Comparison of ENCODE assay signal across 1 cellular context in the genomic region with DNA sequence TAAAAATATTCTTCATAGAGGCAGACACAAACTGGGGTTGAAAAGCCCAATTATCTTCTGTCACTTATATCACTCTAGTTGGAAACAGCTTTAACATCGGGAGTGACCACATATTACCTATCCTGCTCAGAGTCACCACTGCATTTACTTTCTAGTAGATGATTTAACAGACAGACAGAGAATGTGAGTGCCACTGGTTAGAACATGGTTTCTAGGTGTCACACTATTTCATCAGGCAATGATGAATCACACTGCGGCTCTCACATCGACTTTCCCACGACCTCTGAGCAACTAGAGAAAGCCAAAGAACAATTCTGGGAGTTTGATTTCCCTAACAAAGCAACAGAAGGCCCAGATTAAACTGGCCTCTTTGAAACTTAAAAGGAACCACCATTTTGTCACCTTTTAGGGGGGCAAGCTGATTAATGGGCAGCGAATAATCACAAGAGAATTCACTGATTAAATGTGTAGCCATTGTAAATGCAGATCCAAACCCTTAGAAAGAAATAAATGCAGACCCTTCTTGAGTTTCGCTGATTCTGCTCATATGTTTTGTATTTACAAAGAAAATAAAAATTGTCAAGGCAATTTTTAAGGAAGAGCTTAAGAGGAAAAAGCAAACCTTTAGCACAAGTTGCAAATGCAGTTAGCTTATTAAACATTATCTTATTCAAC.
TF ChIP-seq lines count a peak whose summit lies in the region.

No MANE protein-coding gene starts in this region.

TF ChIP-seq in HCT116, 20 proteins besides CTCF, POLR2A, EP300 and RAD21:
- TF ChIP-seq, protein P1, sequence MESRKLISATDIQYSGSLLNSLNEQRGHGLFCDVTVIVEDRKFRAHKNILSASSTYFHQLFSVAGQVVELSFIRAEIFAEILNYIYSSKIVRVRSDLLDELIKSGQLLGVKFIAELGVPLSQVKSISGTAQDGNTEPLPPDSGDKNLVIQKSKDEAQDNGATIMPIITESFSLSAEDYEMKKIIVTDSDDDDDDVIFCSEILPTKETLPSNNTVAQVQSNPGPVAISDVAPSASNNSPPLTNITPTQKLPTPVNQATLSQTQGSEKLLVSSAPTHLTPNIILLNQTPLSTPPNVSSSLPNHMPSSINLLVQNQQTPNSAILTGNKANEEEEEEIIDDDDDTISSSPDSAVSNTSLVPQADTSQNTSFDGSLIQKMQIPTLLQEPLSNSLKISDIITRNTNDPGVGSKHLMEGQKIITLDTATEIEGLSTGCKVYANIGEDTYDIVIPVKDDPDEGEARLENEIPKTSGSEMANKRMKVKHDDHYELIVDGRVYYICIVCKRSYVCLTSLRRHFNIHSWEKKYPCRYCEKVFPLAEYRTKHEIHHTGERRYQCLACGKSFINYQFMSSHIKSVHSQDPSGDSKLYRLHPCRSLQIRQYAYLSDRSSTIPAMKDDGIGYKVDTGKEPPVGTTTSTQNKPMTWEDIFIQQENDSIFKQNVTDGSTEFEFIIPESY (IDR thresholded peaks at IDR 0.05; ENCODE audit: extremely low read depth, insufficient replicate concordance, low read length), result no peak
- no peak for TF ChIP-seq ELF1 (IDR thresholded peaks at IDR 0.05; ENCODE audit: borderline replicate concordance, low read depth)
- TF ChIP-seq SP1 (IDR thresholded peaks at IDR 0.05; ENCODE audit: low read depth), result 0 out of 2 replicates have a peak, but pooled peaks have one; percentile 13
- TF ChIP-seq SRF (IDR thresholded peaks at IDR 0.05; ENCODE audit: low read depth), result no peak
- TF ChIP-seq JUND (IDR thresholded peaks at IDR 0.05), result no peak; the same call in 1 of the 2 replicates
- no peak for TF ChIP-seq ZNF274 (IDR thresholded peaks at IDR 0.05; ENCODE audit: low read depth, low read length)
- TF ChIP-seq ZFX (IDR thresholded peaks at IDR 0.05), result no peak
- TF ChIP-seq EGR1 (IDR thresholded peaks at IDR 0.05; ENCODE audit: low read depth), result no peak
- TF ChIP-seq CEBPB (IDR thresholded peaks at IDR 0.05; ENCODE audit: low read depth), result peak; percentile 88
- TF ChIP-seq TCF7L2 (IDR thresholded peaks at IDR 0.05; ENCODE audit: borderline replicate concordance, extremely low read depth, insufficient read depth, insufficient read length), result no peak
- 0 out of 2 replicates have a peak, but pooled peaks have one; percentile 21 for TF ChIP-seq FOSL1 (IDR thresholded peaks at IDR 0.05; ENCODE audit: low read depth)
- no peak for TF ChIP-seq YY1 (IDR thresholded peaks at IDR 0.05; ENCODE audit: extremely low read depth, insufficient replicate concordance, low read depth, low read length)
- TF ChIP-seq, protein P2, sequence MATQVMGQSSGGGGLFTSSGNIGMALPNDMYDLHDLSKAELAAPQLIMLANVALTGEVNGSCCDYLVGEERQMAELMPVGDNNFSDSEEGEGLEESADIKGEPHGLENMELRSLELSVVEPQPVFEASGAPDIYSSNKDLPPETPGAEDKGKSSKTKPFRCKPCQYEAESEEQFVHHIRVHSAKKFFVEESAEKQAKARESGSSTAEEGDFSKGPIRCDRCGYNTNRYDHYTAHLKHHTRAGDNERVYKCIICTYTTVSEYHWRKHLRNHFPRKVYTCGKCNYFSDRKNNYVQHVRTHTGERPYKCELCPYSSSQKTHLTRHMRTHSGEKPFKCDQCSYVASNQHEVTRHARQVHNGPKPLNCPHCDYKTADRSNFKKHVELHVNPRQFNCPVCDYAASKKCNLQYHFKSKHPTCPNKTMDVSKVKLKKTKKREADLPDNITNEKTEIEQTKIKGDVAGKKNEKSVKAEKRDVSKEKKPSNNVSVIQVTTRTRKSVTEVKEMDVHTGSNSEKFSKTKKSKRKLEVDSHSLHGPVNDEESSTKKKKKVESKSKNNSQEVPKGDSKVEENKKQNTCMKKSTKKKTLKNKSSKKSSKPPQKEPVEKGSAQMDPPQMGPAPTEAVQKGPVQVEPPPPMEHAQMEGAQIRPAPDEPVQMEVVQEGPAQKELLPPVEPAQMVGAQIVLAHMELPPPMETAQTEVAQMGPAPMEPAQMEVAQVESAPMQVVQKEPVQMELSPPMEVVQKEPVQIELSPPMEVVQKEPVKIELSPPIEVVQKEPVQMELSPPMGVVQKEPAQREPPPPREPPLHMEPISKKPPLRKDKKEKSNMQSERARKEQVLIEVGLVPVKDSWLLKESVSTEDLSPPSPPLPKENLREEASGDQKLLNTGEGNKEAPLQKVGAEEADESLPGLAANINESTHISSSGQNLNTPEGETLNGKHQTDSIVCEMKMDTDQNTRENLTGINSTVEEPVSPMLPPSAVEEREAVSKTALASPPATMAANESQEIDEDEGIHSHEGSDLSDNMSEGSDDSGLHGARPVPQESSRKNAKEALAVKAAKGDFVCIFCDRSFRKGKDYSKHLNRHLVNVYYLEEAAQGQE (IDR thresholded peaks at IDR 0.05; ENCODE audit: low read depth), result no peak
- no peak for TF ChIP-seq SIN3A (IDR thresholded peaks at IDR 0.05; ENCODE audit: low read depth)
- TF ChIP-seq, protein P3, sequence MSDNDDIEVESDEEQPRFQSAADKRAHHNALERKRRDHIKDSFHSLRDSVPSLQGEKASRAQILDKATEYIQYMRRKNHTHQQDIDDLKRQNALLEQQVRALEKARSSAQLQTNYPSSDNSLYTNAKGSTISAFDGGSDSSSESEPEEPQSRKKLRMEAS (IDR thresholded peaks at IDR 0.05), result no peak
- no peak for TF ChIP-seq CBX3 (IDR thresholded peaks at IDR 0.05; ENCODE audit: low read depth)
